ENCODE assay signal across 8 cellular contexts in genomic region chr13:35157143-35157755, GRCh38.
DNase-seq lines count a peak whose midpoint lies in the region; TF ChIP-seq lines count a peak whose summit lies in the region.

No MANE protein-coding gene starts in this region.

- no peaks in the 10 kb centered on the region for H3K36me3 Mint-ChIP-seq in HFFc6 (ENCODE audit: low read depth)

- peak; percentile 75 for DNase-seq in A172 (ENCODE audit: low spot score)
- DNase-seq in GF-D8 (lab: John Stamatoyannopoulos, UW) = peak; percentile 6
- peak; percentile 23 for DNase-seq in HFFc6
- DNase-seq in NCI-H1694 treated with DMSO at 0.1 percent for 48 hours (lab: John Stamatoyannopoulos, UW) = peak; percentile 64
- peak; percentile 57 for DNase-seq in fibroblast of villous mesenchyme (ENCODE audit: low read depth)
- peak; percentile 79 for DNase-seq in pons (ENCODE audit: low spot score)
- no peak for DNase-seq in activated gamma-delta T cell treated with Interleukin-2 at 50 U/mL for 16 hours

- no peaks in the 10 kb centered on the region; the same call in 1 of the 2 replicates for H3K27me3 Mint-ChIP-seq in HFFc6 (ENCODE audit: insufficient read depth)

- TF ChIP-seq CTCF in HFFc6 (IDR thresholded peaks at IDR 0.05) (peak; percentile 87), VCaP (conservative IDR thresholded peaks at IDR 0.05) (peak; percentile 82), fibroblast of villous mesenchyme (IDR thresholded peaks at IDR 0.05; ENCODE audit: insufficient read depth, low read depth, low read length) (peak; percentile 67)

- peaks cover 8% of the 10 kb centered on the region; the same call in 1 of the 2 replicates for H3K4me1 Mint-ChIP-seq in HFFc6 (ENCODE audit: low read depth)

- no peak overlapping the region for H3K27ac ChIP-seq in VCaP

- no peak overlapping the region for H3K4me3 ChIP-seq in fibroblast of villous mesenchyme (ENCODE audit: low read depth, low read length)

- H3K9me3 Mint-ChIP-seq in HFFc6 = no peaks in the 10 kb centered on the region

- H3K27ac Mint-ChIP-seq in HFFc6 = no peak overlapping the region

- H3K4me3 Mint-ChIP-seq in HFFc6 = no peak overlapping the region
